Comparison of ENCODE assay signal across 8 cellular contexts in genomic region chr4:742742-743311, GRCh38. TPM values are rescaled to one million over a fixed set of nuclear protein-coding genes. Genes with fewer than 3 reads are reported as not detected.
DNase-seq lines count a peak whose midpoint lies in the region; ATAC-seq and TF ChIP-seq lines count a peak whose summit lies in the region.

No MANE protein-coding gene starts in this region.

- H3K27ac ChIP-seq in cardiac muscle cell, result no peak overlapping the region
- no peak overlapping the region for H3K27ac ChIP-seq in gastrocnemius medialis

- no peak overlapping the region for H3K4me3 ChIP-seq in GM06990 (replicated peaks; ENCODE audit: low read depth, low read length)
- H3K4me3 ChIP-seq in cardiac muscle cell, result no peak overlapping the region
- no peak overlapping the region for H3K4me3 ChIP-seq in gastrocnemius medialis

- TF ChIP-seq CTCF in GM06990 (IDR thresholded peaks at IDR 0.05; ENCODE audit: insufficient read depth, low read length, poor library complexity, severe bottlenecking) (peak; percentile 95), cardiac muscle cell (IDR thresholded peaks at IDR 0.05; ENCODE audit: low read depth, low read length) (peak; percentile 89), gastrocnemius medialis (IDR thresholded peaks at IDR 0.05 in 4 of 5, conservative IDR thresholded peaks at IDR 0.05 in 1 of 5) (peak; percentile 64 to 92 (median 84))

- intact Hi-C loops in gastrocnemius medialis (cut with DNase I; ENCODE audit: low total_unique reads), result no loop called here

- H3K27me3 ChIP-seq in GM06990 (replicated peaks; ENCODE audit: control insufficient read depth, insufficient read depth, low read length), result no peaks in the 10 kb centered on the region
- no peaks in the 10 kb centered on the region for H3K27me3 ChIP-seq in cardiac muscle cell
- H3K27me3 ChIP-seq in gastrocnemius medialis, result no peaks in the 10 kb centered on the region

- no peaks in the 10 kb centered on the region for H3K9me3 ChIP-seq in cardiac muscle cell (ENCODE audit: low read depth)
- H3K9me3 ChIP-seq in gastrocnemius medialis, result no peaks in the 10 kb centered on the region

- peaks cover 5% of the 10 kb centered on the region for H3K36me3 ChIP-seq in GM06990 (ENCODE audit: control insufficient read depth, insufficient read depth, low read length)
- H3K36me3 ChIP-seq in cardiac muscle cell, result peaks cover 13% of the 10 kb centered on the region
- peaks cover 0 to 10% of the 10 kb centered on the region in 2 donors for H3K36me3 ChIP-seq in gastrocnemius medialis

- ATAC-seq in HG03045 (IDR thresholded peaks at IDR 0.05; ENCODE audit: unreplicated experiment) (peak; percentile 50), gastrocnemius medialis (peak; percentile 69 to 84), HG02610 (IDR thresholded peaks at IDR 0.05; ENCODE audit: unreplicated experiment) (no peak), GM21381 (IDR thresholded peaks at IDR 0.05; ENCODE audit: unreplicated experiment) (no peak)

- TF ChIP-seq POLR2A in gastrocnemius medialis (IDR thresholded peaks at IDR 0.05), result no peak

- in situ Hi-C loops in gastrocnemius medialis (cut with MboI; ENCODE audit: low sequenced_read_pairs in 4 of 4), result no loop called here

- H3K4me1 ChIP-seq in cardiac muscle cell (ENCODE audit: low read depth) (no peaks in the 10 kb centered on the region), gastrocnemius medialis (no peaks in the 10 kb centered on the region)

- DNase-seq in GM06990 (ENCODE audit: extremely low read depth, insufficient read length), result peak; percentile 56
- DNase-seq in SK-N-DZ (ENCODE audit: low spot score), result peak; percentile 43
- DNase-seq in activated gamma-delta T cell (lab: John Stamatoyannopoulos, UW), result peak; percentile 33
- DNase-seq in cardiac muscle cell (ENCODE audit: low read depth in 1 of 2, low spot score in 1 of 2), result peak; percentile 65 to 72
- DNase-seq in gastrocnemius medialis, result peak; percentile 18 to 48

RNA-seq across cellular contexts. Expression of gene PCGF3, which starts 37.2 kb away (rescaled TPM):
- polyA plus RNA-seq in SK-N-DZ (2014; cell fraction: cytosol; rRNA removed), result 29.2 and 44.3 TPM in 2 replicates
- 129 and 164 TPM in 2 replicates for polyA plus RNA-seq in SK-N-DZ (2014; cell fraction: nucleus; rRNA removed)
- total RNA-seq in cardiac muscle cell (59.6 and 118 TPM in 2 replicates), gastrocnemius medialis (10 to 100 TPM; 14.5 to 31.9 (median 21.6) TPM)
- polyA plus RNA-seq in cardiac muscle cell, result 28.1 and 32.8 TPM in 2 replicates

RNA-seq across cellular contexts. Expression of gene SLC49A3, which starts 53.9 kb away (rescaled TPM):
- polyA plus RNA-seq in SK-N-DZ (2014; cell fraction: cytosol; rRNA removed), result not detected in 2 replicates
- not detected in 2 replicates for polyA plus RNA-seq in SK-N-DZ (2014; cell fraction: nucleus; rRNA removed)
- total RNA-seq in cardiac muscle cell (0.42 and 1.9 TPM in 2 replicates), gastrocnemius medialis (1 to 10 TPM; 1.3 to 3.4 (median 2.2) TPM)
- 0.47 and 2.3 TPM in 2 replicates for polyA plus RNA-seq in cardiac muscle cell

Comparison
In these comparisons a context has a peak if more than half of its experiments do, and no peak if none do; other contexts are left out.
1. ATAC-seq: peak in HG03045 (single experiment) and gastrocnemius medialis (2 of 2); none in HG02610 (single experiment) and GM21381 (single experiment).
2. Peak in every context shown above with its lines, with median percentiles within 50 percentile points of each other: DNase-seq and CTCF ChIP-seq.